ENCODE assay signal across 19 cellular contexts in genomic region chr22:49776053-49776511, GRCh38.
"Had no signal": no experiment of that assay in that cellular context is flagged by ENCODE, and none has a peak within 500 bp of the region (broad histone marks: within the 10 kb centered on the region; RNA-seq: fewer than 3 reads in every experiment).

No MANE protein-coding gene starts in this region.

- DNase-seq: cortex of kidney; immature natural killer cell; left ventricle myocardium superior; mesenchymal stem cell; midbrain; occipital lobe; sigmoid colon; stimulated activated CD4-positive, alpha-beta T cell treated with anti-CD3 and anti-CD28 coated beads, Interleukin-2, amount 100 ng/mL, for 24 hours; stimulated activated CD4-positive, alpha-beta T cell treated with anti-CD3 and anti-CD28 coated beads, Interleukin-4, amount 100 ng/mL, for 4 hours; stimulated activated naive CD4-positive, alpha-beta T cell; thyroid gland; uterus had no signal

- H3K4me3 Mint-ChIP-seq: immature natural killer cell; natural killer cell treated with Interleukin-12 subunit alpha and Interleukin-12 subunit beta and Interleukin-15 and Interleukin-18, amount 100 ng/mL, for 72 hours; neural progenitor cell had no signal

- ATAC-seq: left cardiac atrium; left ventricle myocardium superior; natural killer cell treated with Interleukin-12 subunit alpha and Interleukin-12 subunit beta and Interleukin-15 and Interleukin-18, amount 100 ng/mL, for 72 hours had no signal

- H3K27me3 Mint-ChIP-seq: natural killer cell treated with Interleukin-12 subunit alpha and Interleukin-12 subunit beta and Interleukin-15 and Interleukin-18, amount 100 ng/mL, for 72 hours; progenitor cell of endocrine pancreas had no signal

- H3K36me3 Mint-ChIP-seq: natural killer cell treated with Interleukin-12 subunit alpha and Interleukin-12 subunit beta and Interleukin-15 and Interleukin-18, amount 100 ng/mL, for 72 hours had no signal

- H3K27ac Mint-ChIP-seq: immature natural killer cell; natural killer cell treated with Interleukin-12 subunit alpha and Interleukin-12 subunit beta and Interleukin-15 and Interleukin-18, amount 100 ng/mL, for 72 hours; neural progenitor cell; progenitor cell of endocrine pancreas had no signal

- H3K9me3 ChIP-seq: pancreas, sigmoid colon, suprapubic skin, thyroid gland, upper lobe of left lung, uterus had no signal

- H3K9me3 Mint-ChIP-seq: immature natural killer cell; natural killer cell treated with Interleukin-12 subunit alpha and Interleukin-12 subunit beta and Interleukin-15 and Interleukin-18, amount 100 ng/mL, for 72 hours; neural progenitor cell had no signal
